1 cellular context compared by ENCODE assay signal in the genomic region with DNA sequence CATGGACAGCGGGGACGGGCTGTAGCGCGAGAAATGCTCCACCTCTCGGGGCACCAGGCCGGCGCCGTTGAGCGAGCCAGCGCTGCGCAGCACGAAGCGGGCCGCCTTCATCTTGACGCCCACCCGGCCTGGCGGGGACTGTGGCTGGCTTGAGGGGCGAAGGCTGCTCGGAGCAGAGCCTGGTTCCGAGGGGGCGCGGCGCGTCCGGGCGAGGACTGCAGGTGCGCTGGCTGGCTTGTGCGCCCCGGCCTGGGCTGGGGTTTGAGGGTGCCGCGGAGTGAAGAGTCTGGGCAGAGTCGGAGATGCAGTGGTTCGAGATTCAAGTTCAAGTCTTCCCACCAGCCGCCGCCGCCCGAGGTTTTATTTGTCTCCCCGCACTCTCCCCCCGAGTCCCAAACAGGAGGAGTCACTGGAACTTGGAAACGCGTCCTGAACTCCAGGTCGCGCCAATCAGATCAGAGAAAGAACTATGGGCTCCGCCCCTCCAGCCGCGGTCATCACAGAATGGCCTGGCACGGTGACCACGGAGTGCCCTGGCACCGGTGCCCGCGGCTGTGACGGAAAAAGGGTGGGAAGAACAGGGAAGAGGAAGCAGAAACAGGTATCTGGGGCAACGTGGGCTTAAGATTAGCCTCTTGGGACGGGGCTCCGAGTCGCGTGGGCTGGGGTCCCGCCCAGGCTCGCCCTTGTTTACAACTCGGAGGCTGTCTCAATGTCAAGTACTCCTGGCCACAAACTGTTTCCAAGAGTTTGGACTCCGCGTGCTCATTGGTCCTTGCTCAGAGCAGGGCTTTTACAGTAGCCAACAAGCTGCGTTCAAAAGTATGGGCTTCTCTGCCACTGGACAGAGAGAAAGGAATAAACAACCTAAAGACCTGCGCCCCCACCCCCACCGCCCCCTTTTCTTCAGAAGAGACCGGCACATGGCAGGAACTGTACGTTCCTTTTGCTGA.
A peak's percentile ranks its signal among the peaks of the same experiment; 100 is the strongest.
TF ChIP-seq lines count a peak whose summit lies in the region.

PDK4 (minus strand) TSS at position 334 of the 953 bp plus-strand sequence; CDS start at position 111, 223 bp downstream.

TF ChIP-seq in HepG2, 621 proteins besides CTCF, POLR2A, EP300 and RAD21 (continued from another document and continues in another):
- TF ChIP-seq ZBTB46 (CRISPR knock-in tag; IDR thresholded peaks at IDR 0.05; ENCODE audit: borderline replicate concordance) (no peak), ZBTB14 (CRISPR knock-in tag; IDR thresholded peaks at IDR 0.05) (no peak), ZNF564 (CRISPR knock-in tag; IDR thresholded peaks at IDR 0.05) (no peak), FLYWCH1 (CRISPR knock-in tag; IDR thresholded peaks at IDR 0.05) (no peak), ZNF557 (CRISPR knock-in tag; IDR thresholded peaks at IDR 0.05) (no peak), MYNN (CRISPR knock-in tag; IDR thresholded peaks at IDR 0.05; ENCODE audit: low read depth) (no peak), NKX3-1 (CRISPR knock-in tag; IDR thresholded peaks at IDR 0.05) (no peak), SNRNP70 (IDR thresholded peaks at IDR 0.05; ENCODE audit: low read depth, low read length) (no peak), ATAD3A (CRISPR knock-in tag; IDR thresholded peaks at IDR 0.05) (no peak), ZNF629 (CRISPR knock-in tag; conservative IDR thresholded peaks at IDR 0.05) (no peak), TMF1 (CRISPR knock-in tag; IDR thresholded peaks at IDR 0.05; ENCODE audit: low read depth) (no peak), MAFG (CRISPR knock-in tag; IDR thresholded peaks at IDR 0.05) (no peak), RFXAP (CRISPR knock-in tag; IDR thresholded peaks at IDR 0.05; ENCODE audit: borderline replicate concordance) (no peak), ZNF576 (CRISPR knock-in tag; IDR thresholded peaks at IDR 0.05) (no peak), HNRNPL (IDR thresholded peaks at IDR 0.05; ENCODE audit: low read depth, low read length) (peak; percentile 91), SAP130 (CRISPR knock-in tag; IDR thresholded peaks at IDR 0.05; ENCODE audit: low read depth) (no peak), ZNF740 (CRISPR knock-in tag; IDR thresholded peaks at IDR 0.05) (no peak), SMAD1 (CRISPR knock-in tag; IDR thresholded peaks at IDR 0.05; ENCODE audit: borderline replicate concordance, low read depth) (no peak), ZMYM3 (CRISPR knock-in tag; IDR thresholded peaks at IDR 0.05) (no peak), KLF16 (CRISPR knock-in tag; IDR thresholded peaks at IDR 0.05) (no peak), NFE2 (CRISPR knock-in tag; IDR thresholded peaks at IDR 0.05) (no peak), TFDP2 (CRISPR knock-in tag; IDR thresholded peaks at IDR 0.05) (no peak), ZNF326 (CRISPR knock-in tag; IDR thresholded peaks at IDR 0.05; ENCODE audit: borderline replicate concordance) (no peak), LBX2 (CRISPR knock-in tag; IDR thresholded peaks at IDR 0.05; ENCODE audit: borderline replicate concordance) (0 out of 2 replicates have a peak, but pooled peaks have one; percentile 14), MYPOP (CRISPR knock-in tag; IDR thresholded peaks at IDR 0.05) (peak; percentile 73; the same call in 1 of the 2 replicates), MXD1 (CRISPR knock-in tag; IDR thresholded peaks at IDR 0.05) (no peak), ZNF674 (CRISPR knock-in tag; IDR thresholded peaks at IDR 0.05; ENCODE audit: low read depth) (no peak), ZFP36 (IDR thresholded peaks at IDR 0.05; ENCODE audit: borderline replicate concordance, low read depth, low read length, partially characterized antibody) (no peak), SP5 (CRISPR knock-in tag; IDR thresholded peaks at IDR 0.05; ENCODE audit: borderline replicate concordance, low read depth) (no peak), SNAI1 (CRISPR knock-in tag; IDR thresholded peaks at IDR 0.05; ENCODE audit: borderline replicate concordance) (no peak), MEF2D (CRISPR knock-in tag; IDR thresholded peaks at IDR 0.05) (no peak), CENPX (CRISPR knock-in tag; IDR thresholded peaks at IDR 0.05) (no peak)
- TF ChIP-seq, protein P1, sequence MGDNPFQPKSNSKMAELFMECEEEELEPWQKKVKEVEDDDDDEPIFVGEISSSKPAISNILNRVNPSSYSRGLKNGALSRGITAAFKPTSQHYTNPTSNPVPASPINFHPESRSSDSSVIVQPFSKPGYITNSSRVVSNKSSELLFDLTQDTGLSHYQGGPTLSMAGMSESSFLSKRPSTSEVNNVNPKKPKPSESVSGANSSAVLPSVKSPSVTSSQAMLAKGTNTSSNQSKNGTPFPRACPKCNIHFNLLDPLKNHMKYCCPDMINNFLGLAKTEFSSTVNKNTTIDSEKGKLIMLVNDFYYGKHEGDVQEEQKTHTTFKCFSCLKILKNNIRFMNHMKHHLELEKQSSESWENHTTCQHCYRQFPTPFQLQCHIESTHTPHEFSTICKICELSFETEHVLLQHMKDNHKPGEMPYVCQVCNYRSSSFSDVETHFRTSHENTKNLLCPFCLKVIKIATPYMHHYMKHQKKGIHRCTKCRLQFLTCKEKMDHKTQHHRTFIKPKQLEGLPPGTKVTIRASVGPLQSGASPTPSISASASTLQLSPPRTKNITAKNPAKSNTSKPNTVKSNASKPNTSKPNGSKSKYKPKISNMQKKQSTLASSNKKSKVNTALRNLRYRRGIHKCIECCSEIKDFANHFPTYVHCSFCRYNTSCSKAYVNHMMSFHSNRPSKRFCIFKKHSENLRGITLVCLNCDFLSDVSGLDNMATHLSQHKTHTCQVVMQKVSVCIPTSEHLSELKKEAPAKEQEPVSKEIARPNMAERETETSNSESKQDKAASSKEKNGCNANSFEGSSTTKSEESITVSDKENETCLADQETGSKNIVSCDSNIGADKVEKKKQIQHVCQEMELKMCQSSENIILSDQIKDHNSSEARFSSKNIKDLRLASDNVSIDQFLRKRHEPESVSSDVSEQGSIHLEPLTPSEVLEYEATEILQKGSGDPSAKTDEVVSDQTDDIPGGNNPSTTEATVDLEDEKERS (CRISPR knock-in tag; IDR thresholded peaks at IDR 0.05) = no peak
- TF ChIP-seq, protein P2, sequence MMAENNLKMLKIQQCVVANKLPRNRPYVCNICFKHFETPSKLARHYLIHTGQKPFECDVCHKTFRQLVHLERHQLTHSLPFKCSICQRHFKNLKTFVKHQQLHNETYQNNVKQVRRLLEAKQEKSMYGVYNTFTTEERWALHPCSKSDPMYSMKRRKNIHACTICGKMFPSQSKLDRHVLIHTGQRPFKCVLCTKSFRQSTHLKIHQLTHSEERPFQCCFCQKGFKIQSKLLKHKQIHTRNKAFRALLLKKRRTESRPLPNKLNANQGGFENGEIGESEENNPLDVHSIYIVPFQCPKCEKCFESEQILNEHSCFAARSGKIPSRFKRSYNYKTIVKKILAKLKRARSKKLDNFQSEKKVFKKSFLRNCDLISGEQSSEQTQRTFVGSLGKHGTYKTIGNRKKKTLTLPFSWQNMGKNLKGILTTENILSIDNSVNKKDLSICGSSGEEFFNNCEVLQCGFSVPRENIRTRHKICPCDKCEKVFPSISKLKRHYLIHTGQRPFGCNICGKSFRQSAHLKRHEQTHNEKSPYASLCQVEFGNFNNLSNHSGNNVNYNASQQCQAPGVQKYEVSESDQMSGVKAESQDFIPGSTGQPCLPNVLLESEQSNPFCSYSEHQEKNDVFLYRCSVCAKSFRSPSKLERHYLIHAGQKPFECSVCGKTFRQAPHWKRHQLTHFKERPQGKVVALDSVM (CRISPR knock-in tag; IDR thresholded peaks at IDR 0.05) = no peak
- TF ChIP-seq, protein P3, sequence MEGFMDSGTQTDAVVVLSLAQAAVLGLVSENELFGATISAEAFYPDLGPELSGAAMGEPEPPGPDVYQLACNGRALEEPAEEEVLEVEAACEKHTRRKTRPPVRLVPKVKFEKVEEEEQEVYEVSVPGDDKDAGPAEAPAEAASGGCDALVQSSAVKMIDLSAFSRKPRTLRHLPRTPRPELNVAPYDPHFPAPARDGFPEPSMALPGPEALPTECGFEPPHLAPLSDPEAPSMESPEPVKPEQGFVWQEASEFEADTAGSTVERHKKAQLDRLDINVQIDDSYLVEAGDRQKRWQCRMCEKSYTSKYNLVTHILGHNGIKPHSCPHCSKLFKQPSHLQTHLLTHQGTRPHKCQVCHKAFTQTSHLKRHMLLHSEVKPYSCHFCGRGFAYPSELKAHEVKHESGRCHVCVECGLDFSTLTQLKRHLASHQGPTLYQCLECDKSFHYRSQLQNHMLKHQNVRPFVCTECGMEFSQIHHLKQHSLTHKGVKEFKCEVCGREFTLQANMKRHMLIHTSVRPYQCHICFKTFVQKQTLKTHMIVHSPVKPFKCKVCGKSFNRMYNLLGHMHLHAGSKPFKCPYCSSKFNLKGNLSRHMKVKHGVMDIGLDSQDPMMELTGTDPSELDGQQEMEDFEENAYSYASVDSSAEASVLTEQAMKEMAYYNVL (CRISPR knock-in tag; IDR thresholded peaks at IDR 0.05; ENCODE audit: borderline replicate concordance) = no peak
- TF ChIP-seq, protein P4, sequence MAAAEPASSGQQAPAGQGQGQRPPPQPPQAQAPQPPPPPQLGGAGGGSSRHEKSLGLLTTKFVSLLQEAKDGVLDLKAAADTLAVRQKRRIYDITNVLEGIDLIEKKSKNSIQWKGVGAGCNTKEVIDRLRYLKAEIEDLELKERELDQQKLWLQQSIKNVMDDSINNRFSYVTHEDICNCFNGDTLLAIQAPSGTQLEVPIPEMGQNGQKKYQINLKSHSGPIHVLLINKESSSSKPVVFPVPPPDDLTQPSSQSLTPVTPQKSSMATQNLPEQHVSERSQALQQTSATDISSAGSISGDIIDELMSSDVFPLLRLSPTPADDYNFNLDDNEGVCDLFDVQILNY (CRISPR knock-in tag; conservative IDR thresholded peaks at IDR 0.05) = no peak
- TF ChIP-seq, protein P5, sequence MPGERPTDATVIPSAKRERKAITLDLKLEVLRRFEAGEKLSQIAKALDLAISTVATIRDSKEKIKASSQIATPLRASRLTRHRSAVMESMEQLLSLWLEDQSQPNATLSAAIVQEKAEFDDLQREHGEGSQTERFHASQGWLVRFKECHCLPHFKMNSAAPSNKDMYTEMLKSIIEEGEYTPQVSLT (CRISPR knock-in tag; IDR thresholded peaks at IDR 0.05; ENCODE audit: borderline replicate concordance, low read depth) = no peak
- TF ChIP-seq, protein P6, sequence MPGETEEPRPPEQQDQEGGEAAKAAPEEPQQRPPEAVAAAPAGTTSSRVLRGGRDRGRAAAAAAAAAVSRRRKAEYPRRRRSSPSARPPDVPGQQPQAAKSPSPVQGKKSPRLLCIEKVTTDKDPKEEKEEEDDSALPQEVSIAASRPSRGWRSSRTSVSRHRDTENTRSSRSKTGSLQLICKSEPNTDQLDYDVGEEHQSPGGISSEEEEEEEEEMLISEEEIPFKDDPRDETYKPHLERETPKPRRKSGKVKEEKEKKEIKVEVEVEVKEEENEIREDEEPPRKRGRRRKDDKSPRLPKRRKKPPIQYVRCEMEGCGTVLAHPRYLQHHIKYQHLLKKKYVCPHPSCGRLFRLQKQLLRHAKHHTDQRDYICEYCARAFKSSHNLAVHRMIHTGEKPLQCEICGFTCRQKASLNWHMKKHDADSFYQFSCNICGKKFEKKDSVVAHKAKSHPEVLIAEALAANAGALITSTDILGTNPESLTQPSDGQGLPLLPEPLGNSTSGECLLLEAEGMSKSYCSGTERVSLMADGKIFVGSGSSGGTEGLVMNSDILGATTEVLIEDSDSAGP (CRISPR knock-in tag; IDR thresholded peaks at IDR 0.05; ENCODE audit: borderline replicate concordance) = no peak; the same call in 1 of the 2 replicates
